ENCODE assay signal across 11 cellular contexts in genomic region chr11:89785726-89786125, GRCh38. TPM values are rescaled to one million over a fixed set of nuclear protein-coding genes. Genes with fewer than 3 reads are reported as not detected.
"Had no signal": no experiment of that assay in that cellular context is flagged by ENCODE, and none has a peak within 500 bp of the region (broad histone marks: within the 10 kb centered on the region; RNA-seq: fewer than 3 reads in every experiment).

No MANE protein-coding gene starts in this region.

RNA-seq across cellular contexts. Expression of gene TRIM49, which starts 22.6 kb away (rescaled TPM):
- total RNA-seq: OCI-LY7, PC-3, PC-9, Peyer's patch, Right ventricle myocardium inferior, Right ventricle myocardium superior, RPMI7951, SJCRH30, SJSA1, SK-MEL-5 had no signal
- polyA plus RNA-seq: SK-N-SH had no signal
